8 cellular contexts compared by ENCODE assay signal in the genomic region with DNA sequence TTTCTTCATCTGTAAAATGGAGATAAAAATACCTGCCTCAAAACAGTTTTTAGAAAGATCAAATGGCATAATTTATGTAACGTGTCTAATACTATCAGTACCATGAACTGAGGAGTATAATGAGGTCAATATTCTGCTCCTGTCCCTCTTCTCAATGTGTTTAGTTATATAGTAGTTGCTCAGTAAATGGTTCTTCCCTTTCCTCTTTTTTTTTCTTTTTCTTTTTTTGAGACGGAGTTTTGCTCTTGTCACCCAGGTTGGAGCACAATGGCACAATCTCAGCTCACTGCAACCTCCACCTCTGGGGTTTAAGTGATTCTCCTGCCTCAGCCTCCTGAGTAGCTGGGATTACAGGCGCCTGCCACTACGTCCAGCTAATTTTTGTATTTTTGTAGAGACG. TPM values are rescaled to one million over a fixed set of nuclear protein-coding genes. Genes with fewer than 3 reads are reported as not detected.
A peak's percentile ranks its signal among the peaks of the same experiment; 100 is the strongest.
DNase-seq lines count a peak whose midpoint lies in the region; ATAC-seq and TF ChIP-seq lines count a peak whose summit lies in the region.

No MANE protein-coding gene starts in this region.

- H3K9me3 ChIP-seq in iPS-20b (ENCODE audit: insufficient read depth, low read depth, low read length): no peaks in the 10 kb centered on the region

- peaks cover 45% of the 10 kb centered on the region for H3K4me1 Mint-ChIP-seq in stimulated activated naive CD8-positive, alpha-beta T cell treated with anti-CD3 and anti-CD28 coated beads, Interleukin-15, Interleukin-2, amounts not matched to agents 100 ng/mL and 50 ng/mL, for 24 hours (ENCODE audit: low read depth)
- peaks cover 45% of the 10 kb centered on the region for H3K4me1 Mint-ChIP-seq in activated B cell treated with CpG ODN at 0.5 μM for 24 hours
- no peaks in the 10 kb centered on the region for H3K4me1 Mint-ChIP-seq in type B pancreatic cell (ENCODE audit: unreplicated experiment)

- H3K27ac Mint-ChIP-seq in stimulated activated naive CD8-positive, alpha-beta T cell treated with anti-CD3 and anti-CD28 coated beads, Interleukin-15, Interleukin-2, amounts not matched to agents 100 ng/mL and 50 ng/mL, for 24 hours: peak overlapping the region; percentile 98
- H3K27ac Mint-ChIP-seq in activated B cell treated with CpG ODN at 0.5 μM for 24 hours (no peak overlapping the region), type B pancreatic cell (peak overlapping the region; percentile 98)

- H3K27ac ChIP-seq in iPS-20b (ENCODE audit: low read length): no peak overlapping the region

- no peaks in the 10 kb centered on the region for H3K9me3 Mint-ChIP-seq in stimulated activated naive CD8-positive, alpha-beta T cell treated with anti-CD3 and anti-CD28 coated beads, Interleukin-15, Interleukin-2, amounts not matched to agents 100 ng/mL and 50 ng/mL, for 24 hours
- H3K9me3 Mint-ChIP-seq in activated B cell treated with CpG ODN at 0.5 μM for 24 hours: no peaks in the 10 kb centered on the region
- H3K9me3 Mint-ChIP-seq in type B pancreatic cell: no peaks in the 10 kb centered on the region

- TF ChIP-seq CTCF in activated B cell treated with CpG ODN at 0.5 μM for 24 hours (IDR thresholded peaks at IDR 0.05): no peak
- no peak for TF ChIP-seq CTCF in type B pancreatic cell (conservative IDR thresholded peaks at IDR 0.05)

- in situ Hi-C loops in KBM-7 (cut with MboI; ENCODE audit: low pct_unique_long_range_greater_than_20kb, low sequenced_read_pairs): loop anchor here (25.0 kb wide), 1 partner anchor 212 kb away; no protein-coding TSS in a partner anchor

- H3K4me3 ChIP-seq in iPS-20b (ENCODE audit: low read length): peak overlapping the region; percentile 96; the same call in 1 of the 2 replicates

- intact Hi-C loops in activated B cell treated with CpG ODN at 0.5 μM for 24 hours (cut with micrococcal nuclease): no loop called here

- POLR2A ChIA-PET in activated B cell treated with CpG ODN at 0.5 μM for 24 hours (lab: Charles Lee): interaction anchor here (1.4 to 2.3 kb wide), 2 partner anchors 329 to 1633 kb away, joined by 3 to 7 read pairs; a partner anchor contains a TSS

- H3K27me3 Mint-ChIP-seq in stimulated activated naive CD8-positive, alpha-beta T cell treated with anti-CD3 and anti-CD28 coated beads, Interleukin-15, Interleukin-2, amounts not matched to agents 100 ng/mL and 50 ng/mL, for 24 hours: no peaks in the 10 kb centered on the region
- H3K27me3 Mint-ChIP-seq in activated B cell treated with CpG ODN at 0.5 μM for 24 hours: no peaks in the 10 kb centered on the region
- H3K27me3 Mint-ChIP-seq in type B pancreatic cell: no peaks in the 10 kb centered on the region

- H3K4me1 ChIP-seq in iPS-20b (ENCODE audit: insufficient read depth, low read length): no peaks in the 10 kb centered on the region

- CTCF ChIA-PET in activated B cell treated with CpG ODN at 0.5 μM for 24 hours (lab: Charles Lee): no interaction called here

- H3K27me3 ChIP-seq in iPS-20b (ENCODE audit: insufficient read depth, low read length): no peaks in the 10 kb centered on the region

- no peaks in the 10 kb centered on the region; the same call in none of the 2 replicates for H3K36me3 ChIP-seq in iPS-20b (ENCODE audit: insufficient read depth, low read depth, low read length)

- ATAC-seq in stimulated activated naive CD8-positive, alpha-beta T cell treated with anti-CD3 and anti-CD28 coated beads, Interleukin-15, Interleukin-2, amounts not matched to agents 100 U/mL and 50 U/mL, for 24 hours: no peak
- ATAC-seq in activated B cell treated with CpG ODN at 0.5 μM for 24 hours (ENCODE audit: low read depth): no peak

- no peak overlapping the region for H3K9ac ChIP-seq in iPS-20b (ENCODE audit: low read depth, low read length)

- peak overlapping the region; percentile 97 for H3K4me3 Mint-ChIP-seq in stimulated activated naive CD8-positive, alpha-beta T cell treated with anti-CD3 and anti-CD28 coated beads, Interleukin-15, Interleukin-2, amounts not matched to agents 100 ng/mL and 50 ng/mL, for 24 hours
- H3K4me3 Mint-ChIP-seq in activated B cell treated with CpG ODN at 0.5 μM for 24 hours: peak overlapping the region; percentile 95
- H3K4me3 Mint-ChIP-seq in type B pancreatic cell: peak overlapping the region; percentile 95

- DNase-seq in stimulated activated naive CD8-positive, alpha-beta T cell treated with anti-CD3 and anti-CD28 coated beads, Interleukin-15, Interleukin-2, amounts not matched to agents 100 U/mL and 50 U/mL, for 24 hours: no peak
- DNase-seq in activated B cell treated with CpG ODN at 0.5 μM for 24 hours: no peak
- DNase-seq in type B pancreatic cell (ENCODE audit: extremely low spot score, unreplicated experiment): no peak
- DNase-seq in KBM-7: no peak
- no peak for DNase-seq in NCI-H187 (lab: John Stamatoyannopoulos, UW)
- DNase-seq in NCI-H1105 treated with DMSO at 0.1 percent for 48 hours (lab: John Stamatoyannopoulos, UW): no peak

- peaks cover 13% of the 10 kb centered on the region for H3K36me3 Mint-ChIP-seq in stimulated activated naive CD8-positive, alpha-beta T cell treated with anti-CD3 and anti-CD28 coated beads, Interleukin-15, Interleukin-2, amounts not matched to agents 100 ng/mL and 50 ng/mL, for 24 hours (ENCODE audit: low read depth)
- peaks cover 26% of the 10 kb centered on the region for H3K36me3 Mint-ChIP-seq in activated B cell treated with CpG ODN at 0.5 μM for 24 hours (ENCODE audit: low read depth)
- H3K36me3 Mint-ChIP-seq in type B pancreatic cell: no peaks in the 10 kb centered on the region

RNA-seq across cellular contexts. Expression of a gene that starts 1.3 kb away (rescaled TPM):
- total RNA-seq in activated B cell treated with CpG ODN at 0.5 μM for 24 hours (17.9 and 20.2 TPM in 2 replicates), type B pancreatic cell (ENCODE audit: low replicate concordance) (34.9 and 39.1 TPM in 2 replicates)
